ENCODE assay signal across 7 cellular contexts in the genomic region with DNA sequence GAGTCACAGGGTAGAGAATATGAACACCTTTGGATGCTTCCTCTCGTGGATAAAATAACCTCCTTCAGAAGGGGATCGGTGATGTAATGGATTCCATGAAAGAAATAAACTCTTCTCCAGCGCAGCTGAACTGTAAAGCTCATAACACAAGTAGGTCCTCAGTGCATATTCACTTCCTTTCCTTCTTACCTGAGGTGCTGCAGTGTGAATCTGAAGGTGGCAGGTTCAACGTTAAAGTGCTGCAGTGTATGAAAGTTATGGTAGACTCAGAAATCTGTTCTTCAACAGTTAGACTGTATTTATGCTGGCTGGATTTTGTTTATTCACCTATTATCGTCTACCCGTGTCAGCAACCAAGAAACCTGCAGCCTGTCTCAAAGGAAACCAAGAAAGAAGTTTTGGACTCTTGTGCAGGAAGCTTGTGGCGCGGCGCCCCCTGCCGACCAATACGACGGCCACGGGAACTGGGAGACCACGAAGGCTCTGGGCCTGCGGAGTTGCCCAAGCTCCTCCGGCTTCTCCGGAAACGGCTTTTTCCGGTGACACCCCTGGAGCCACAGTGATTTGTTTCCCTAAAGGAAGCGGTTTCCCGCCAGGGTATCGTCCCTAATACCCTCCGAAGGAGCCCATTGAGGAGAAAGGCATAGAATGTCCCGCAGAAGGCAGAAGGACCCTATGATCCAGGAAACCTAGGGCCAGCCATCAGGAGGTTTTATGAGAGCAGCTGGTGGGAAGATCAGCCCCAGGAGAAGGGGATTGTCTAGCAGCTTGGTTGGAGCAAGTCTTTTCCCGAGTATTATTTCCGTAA. TPM values are rescaled to one million over a fixed set of nuclear protein-coding genes. Genes with fewer than 3 reads are reported as not detected.
DNase-seq lines count a peak whose midpoint lies in the region; ATAC-seq, FAIRE-seq and TF ChIP-seq lines count a peak whose summit lies in the region.

No MANE protein-coding gene starts in this region.

- peak; percentile 33 for DNase-seq in GM12892 (ENCODE audit: insufficient read length)
- peak; percentile 8 for DNase-seq in SK-N-DZ (ENCODE audit: low spot score)
- DNase-seq in activated naive CD4-positive, alpha-beta T cell treated with anti-CD3 and anti-CD28 coated beads, Interleukin-2, amount 50 U/mL, for 16 hours = peak; percentile 78
- DNase-seq in heart right ventricle = peak; percentile 86 to 88
- DNase-seq in prostate gland (ENCODE audit: low spot score) = peak; percentile 27
- DNase-seq in ureter (ENCODE audit: low spot score) = peak; percentile 79

- H3K36me3 ChIP-seq in heart right ventricle = no peaks in the 10 kb centered on the region
- no peaks in the 10 kb centered on the region for H3K36me3 ChIP-seq in prostate gland

- H3K4me3 ChIP-seq in heart right ventricle (peak overlapping the region in 9 of 10 donors; percentile 0 to 43 (median 34)), prostate gland (no peak overlapping the region)

- peak; percentile 73 to 95 (median 89) for TF ChIP-seq CTCF in heart right ventricle (IDR thresholded peaks at IDR 0.05)
- peak in 3 of 4 experiments; percentile 40 to 52 (median 42) for TF ChIP-seq CTCF in prostate gland (IDR thresholded peaks at IDR 0.05)

- peak; percentile 77 for ATAC-seq in HG03039 (IDR thresholded peaks at IDR 0.05; ENCODE audit: unreplicated experiment)
- ATAC-seq in heart right ventricle = peak; percentile 89 to 99 (median 97)

- intact Hi-C loops in heart right ventricle (cut with DNase I) = loop anchor here in 7 of 10 donors (1.0 to 10.0 kb wide), 9 partner anchors 17 to 176 kb away; partner anchors contain the start of gene RNASE7 (in 1 of the 7)
- intact Hi-C loops in prostate gland (cut with DNase I) = no loop called here

- peak; percentile 85 for FAIRE-seq in GM12892 (lab: Jason Lieb, UNC)

- WGBS in heart right ventricle, 2 donors = 16% methylated on average over 26 of the region's 26 CpGs
- 23% methylated on average over 26 of the region's 26 CpGs for whole genome bisulfite sequencing in prostate gland

- H3K9me3 ChIP-seq in heart right ventricle (peaks cover 0 to 6% (median 0%) of the 10 kb centered on the region in 11 donors), prostate gland (no peaks in the 10 kb centered on the region)

- H3K27me3 ChIP-seq in heart right ventricle (peaks cover 0 to 18% (median 0%) of the 10 kb centered on the region in 7 donors), prostate gland (replicated peaks; ENCODE audit: insufficient read depth) (no peaks in the 10 kb centered on the region)

- H3K27ac ChIP-seq in heart right ventricle = peak overlapping the region in 1 of 10 donors; percentile 56
- no peak overlapping the region for H3K27ac ChIP-seq in prostate gland

- H3K4me1 ChIP-seq in heart right ventricle (peaks cover 0 to 13% (median 5%) of the 10 kb centered on the region in 9 donors), prostate gland (replicated peaks) (no peaks in the 10 kb centered on the region)

- no peak for TF ChIP-seq POLR2A in GM12892 (IDR thresholded peaks at IDR 0.05; ENCODE audit: low read depth, low read length)
- no peak for TF ChIP-seq POLR2A in prostate gland (IDR thresholded peaks at IDR 0.05)

RNA-seq across cellular contexts. Expression of gene RNASE3, which starts 17.6 kb away (rescaled TPM):
- polyA plus RNA-seq in GM12892 (2012; ENCODE audit: missing spikeins) = not detected
- polyA plus RNA-seq in SK-N-DZ (2014; cell fraction: cytosol; rRNA removed) = not detected in 2 replicates
- not detected in 2 replicates for polyA plus RNA-seq in SK-N-DZ (2014; cell fraction: nucleus; rRNA removed)
- not detected for total RNA-seq in heart right ventricle
- under 1 TPM in 1 of 2 donors, not detected in 1; 0.06 TPM for polyA plus RNA-seq in heart right ventricle
- not detected for total RNA-seq in prostate gland
- total RNA-seq in ureter = not detected

Comparison
In these comparisons a context has a peak if more than half of its experiments do, and no peak if none do; other contexts are left out.
1. DNase-seq: peak in every context shown above with its lines; median percentile 87 in heart right ventricle; 79 in ureter; 78 in activated naive CD4-positive, alpha-beta T cell treated with anti-CD3 and anti-CD28 coated beads, Interleukin-2, amount 50 U/mL, for 16 hours; 33 in GM12892; 27 in prostate gland; 8 in SK-N-DZ.
2. H3K4me3 ChIP-seq: peak in heart right ventricle (9 of 10); none in prostate gland (0 of 2).